1 cellular context compared by ENCODE assay signal in the genomic region with DNA sequence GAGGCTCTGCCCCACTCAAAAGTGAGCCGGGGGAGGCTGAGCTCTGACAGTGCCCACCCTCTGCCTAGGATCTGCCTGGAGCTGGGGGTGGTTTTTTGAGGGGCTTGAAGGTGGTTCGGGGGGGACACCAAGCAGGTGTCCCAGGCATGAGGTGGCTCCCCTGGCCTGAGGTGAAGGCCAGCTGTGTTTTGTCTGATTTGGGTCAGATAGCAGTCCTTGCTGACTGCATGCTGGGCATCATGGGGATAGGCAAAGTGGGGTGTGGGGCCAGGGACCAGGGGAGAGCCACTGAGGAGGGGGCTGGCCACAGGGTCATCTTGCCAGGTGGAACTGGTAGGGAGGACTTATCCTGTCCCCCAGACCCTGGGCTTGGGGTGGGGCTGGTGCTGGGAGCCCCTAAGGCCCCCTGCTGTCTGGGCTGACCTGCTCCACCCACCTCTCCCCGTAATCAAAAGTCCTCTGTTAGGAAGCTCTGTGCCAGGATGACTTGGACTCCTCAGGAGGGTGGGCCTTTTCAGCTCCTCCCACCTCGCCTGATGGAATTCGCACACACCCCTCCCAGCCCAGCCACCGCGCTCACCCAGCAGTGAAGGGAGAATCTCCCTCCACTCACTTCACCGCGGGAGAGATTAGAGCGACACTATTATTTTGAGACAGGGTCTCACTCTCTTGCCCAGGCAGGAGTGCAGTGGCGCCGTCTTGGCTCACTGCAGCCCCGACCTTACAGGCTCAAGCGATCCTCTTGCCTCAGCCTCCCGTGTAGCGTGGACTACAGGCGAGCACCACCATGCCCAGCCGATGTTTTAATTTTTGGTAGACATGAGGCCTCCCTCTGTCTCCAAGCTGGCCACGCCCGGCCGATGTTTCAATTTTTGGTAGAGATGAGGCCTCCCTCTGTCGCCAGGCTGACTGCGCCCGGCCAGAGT.
TF ChIP-seq lines count a peak whose summit lies in the region.

No MANE protein-coding gene starts in this region.

TF ChIP-seq in HepG2, 621 proteins besides CTCF, POLR2A, EP300 and RAD21 (continued from another document and continues in another):
- no peak for TF ChIP-seq ZNF629 (CRISPR knock-in tag; conservative IDR thresholded peaks at IDR 0.05)
- TF ChIP-seq ZNF879 (CRISPR knock-in tag; IDR thresholded peaks at IDR 0.05) = no peak
- no peak for TF ChIP-seq ZNF430 (CRISPR knock-in tag; IDR thresholded peaks at IDR 0.05)
- peak; percentile 62; the same call in 1 of the 2 replicates for TF ChIP-seq POLR2AphosphoS5 (IDR thresholded peaks at IDR 0.05; ENCODE audit: low read depth, low read length)
- peak; percentile 10 for TF ChIP-seq HNRNPLL (IDR thresholded peaks at IDR 0.05; ENCODE audit: low read depth, low read length, poor library complexity, severe bottlenecking)
- TF ChIP-seq TEAD2 (CRISPR knock-in tag; IDR thresholded peaks at IDR 0.05) = no peak
- TF ChIP-seq, protein P1, sequence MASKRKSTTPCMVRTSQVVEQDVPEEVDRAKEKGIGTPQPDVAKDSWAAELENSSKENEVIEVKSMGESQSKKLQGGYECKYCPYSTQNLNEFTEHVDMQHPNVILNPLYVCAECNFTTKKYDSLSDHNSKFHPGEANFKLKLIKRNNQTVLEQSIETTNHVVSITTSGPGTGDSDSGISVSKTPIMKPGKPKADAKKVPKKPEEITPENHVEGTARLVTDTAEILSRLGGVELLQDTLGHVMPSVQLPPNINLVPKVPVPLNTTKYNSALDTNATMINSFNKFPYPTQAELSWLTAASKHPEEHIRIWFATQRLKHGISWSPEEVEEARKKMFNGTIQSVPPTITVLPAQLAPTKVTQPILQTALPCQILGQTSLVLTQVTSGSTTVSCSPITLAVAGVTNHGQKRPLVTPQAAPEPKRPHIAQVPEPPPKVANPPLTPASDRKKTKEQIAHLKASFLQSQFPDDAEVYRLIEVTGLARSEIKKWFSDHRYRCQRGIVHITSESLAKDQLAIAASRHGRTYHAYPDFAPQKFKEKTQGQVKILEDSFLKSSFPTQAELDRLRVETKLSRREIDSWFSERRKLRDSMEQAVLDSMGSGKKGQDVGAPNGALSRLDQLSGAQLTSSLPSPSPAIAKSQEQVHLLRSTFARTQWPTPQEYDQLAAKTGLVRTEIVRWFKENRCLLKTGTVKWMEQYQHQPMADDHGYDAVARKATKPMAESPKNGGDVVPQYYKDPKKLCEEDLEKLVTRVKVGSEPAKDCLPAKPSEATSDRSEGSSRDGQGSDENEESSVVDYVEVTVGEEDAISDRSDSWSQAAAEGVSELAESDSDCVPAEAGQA (IDR thresholded peaks at IDR 0.05; ENCODE audit: low read depth) = no peak
- TF ChIP-seq, protein P1 (CRISPR knock-in tag; IDR thresholded peaks at IDR 0.05; ENCODE audit: borderline replicate concordance) = no peak
- TF ChIP-seq, protein P2, sequence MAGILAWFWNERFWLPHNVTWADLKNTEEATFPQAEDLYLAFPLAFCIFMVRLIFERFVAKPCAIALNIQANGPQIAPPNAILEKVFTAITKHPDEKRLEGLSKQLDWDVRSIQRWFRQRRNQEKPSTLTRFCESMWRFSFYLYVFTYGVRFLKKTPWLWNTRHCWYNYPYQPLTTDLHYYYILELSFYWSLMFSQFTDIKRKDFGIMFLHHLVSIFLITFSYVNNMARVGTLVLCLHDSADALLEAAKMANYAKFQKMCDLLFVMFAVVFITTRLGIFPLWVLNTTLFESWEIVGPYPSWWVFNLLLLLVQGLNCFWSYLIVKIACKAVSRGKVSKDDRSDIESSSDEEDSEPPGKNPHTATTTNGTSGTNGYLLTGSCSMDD (CRISPR knock-in tag; IDR thresholded peaks at IDR 0.05) = no peak
- no peak for TF ChIP-seq ZNF446 (CRISPR knock-in tag; IDR thresholded peaks at IDR 0.05)
- no peak for TF ChIP-seq ZNF234 (CRISPR knock-in tag; conservative IDR thresholded peaks at IDR 0.05)
- TF ChIP-seq TARDBP (CRISPR knock-in tag; IDR thresholded peaks at IDR 0.05) = peak; percentile 45; the same call in 1 of the 2 replicates
- TF ChIP-seq NONO (IDR thresholded peaks at IDR 0.05) = no peak
- TF ChIP-seq NONO (CRISPR knock-in tag; conservative IDR thresholded peaks at IDR 0.05) = no peak
- no peak for TF ChIP-seq NBN (conservative IDR thresholded peaks at IDR 0.05)
- TF ChIP-seq ZNF850 (CRISPR knock-in tag; conservative IDR thresholded peaks at IDR 0.05) = no peak
- TF ChIP-seq, protein P3, sequence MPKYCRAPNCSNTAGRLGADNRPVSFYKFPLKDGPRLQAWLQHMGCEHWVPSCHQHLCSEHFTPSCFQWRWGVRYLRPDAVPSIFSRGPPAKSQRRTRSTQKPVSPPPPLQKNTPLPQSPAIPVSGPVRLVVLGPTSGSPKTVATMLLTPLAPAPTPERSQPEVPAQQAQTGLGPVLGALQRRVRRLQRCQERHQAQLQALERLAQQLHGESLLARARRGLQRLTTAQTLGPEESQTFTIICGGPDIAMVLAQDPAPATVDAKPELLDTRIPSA (CRISPR knock-in tag; IDR thresholded peaks at IDR 0.05; ENCODE audit: borderline replicate concordance) = no peak
- TF ChIP-seq KDM4B (CRISPR knock-in tag; IDR thresholded peaks at IDR 0.05) = no peak
- TF ChIP-seq ZNF766 (CRISPR knock-in tag; IDR thresholded peaks at IDR 0.05; ENCODE audit: borderline replicate concordance) = 0 out of 2 replicates have a peak, but pooled peaks have one; percentile 19
- TF ChIP-seq, protein P4, sequence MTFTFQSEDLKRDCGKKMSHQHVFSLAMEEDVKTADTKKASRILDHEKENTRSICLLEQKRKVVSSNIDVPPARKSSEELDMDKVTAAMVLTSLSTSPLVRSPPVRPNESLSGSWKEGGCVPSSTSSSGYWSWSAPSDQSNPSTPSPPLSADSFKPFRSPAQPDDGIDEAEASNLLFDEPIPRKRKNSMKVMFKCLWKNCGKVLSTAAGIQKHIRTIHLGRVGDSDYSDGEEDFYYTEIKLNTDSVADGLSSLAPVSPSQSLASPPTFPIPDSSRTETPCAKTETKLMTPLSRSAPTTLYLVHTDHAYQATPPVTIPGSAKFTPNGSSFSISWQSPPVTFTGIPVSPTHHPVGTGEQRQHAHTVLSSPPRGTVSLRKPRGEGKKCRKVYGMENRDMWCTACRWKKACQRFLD (CRISPR knock-in tag; IDR thresholded peaks at IDR 0.05; ENCODE audit: borderline replicate concordance) = peak; percentile 28; the same call in 1 of the 2 replicates
- no peak for TF ChIP-seq SRF (IDR thresholded peaks at IDR 0.05; ENCODE audit: low read depth, low read length)
- peak; percentile 52; the same call in 1 of the 2 replicates for TF ChIP-seq ERF (CRISPR knock-in tag; IDR thresholded peaks at IDR 0.05)
- TF ChIP-seq ZFP82 (CRISPR knock-in tag; IDR thresholded peaks at IDR 0.05; ENCODE audit: borderline replicate concordance) = no peak
- TF ChIP-seq, protein P5, sequence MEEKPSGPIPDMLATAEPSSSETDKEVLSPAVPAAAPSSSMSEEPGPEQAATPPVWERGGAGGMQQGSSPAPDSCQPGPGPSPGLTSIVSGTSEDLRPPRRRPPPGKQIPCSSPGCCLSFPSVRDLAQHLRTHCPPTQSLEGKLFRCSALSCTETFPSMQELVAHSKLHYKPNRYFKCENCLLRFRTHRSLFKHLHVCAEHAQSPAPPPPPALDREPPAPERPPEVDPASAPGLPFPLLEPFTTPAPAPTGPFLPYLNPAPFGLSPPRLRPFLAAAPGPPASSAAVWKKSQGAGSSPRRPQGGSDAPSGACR (CRISPR knock-in tag; IDR thresholded peaks at IDR 0.05) = 0 out of 2 replicates have a peak, but pooled peaks have one; percentile 63
- TF ChIP-seq, protein P6, sequence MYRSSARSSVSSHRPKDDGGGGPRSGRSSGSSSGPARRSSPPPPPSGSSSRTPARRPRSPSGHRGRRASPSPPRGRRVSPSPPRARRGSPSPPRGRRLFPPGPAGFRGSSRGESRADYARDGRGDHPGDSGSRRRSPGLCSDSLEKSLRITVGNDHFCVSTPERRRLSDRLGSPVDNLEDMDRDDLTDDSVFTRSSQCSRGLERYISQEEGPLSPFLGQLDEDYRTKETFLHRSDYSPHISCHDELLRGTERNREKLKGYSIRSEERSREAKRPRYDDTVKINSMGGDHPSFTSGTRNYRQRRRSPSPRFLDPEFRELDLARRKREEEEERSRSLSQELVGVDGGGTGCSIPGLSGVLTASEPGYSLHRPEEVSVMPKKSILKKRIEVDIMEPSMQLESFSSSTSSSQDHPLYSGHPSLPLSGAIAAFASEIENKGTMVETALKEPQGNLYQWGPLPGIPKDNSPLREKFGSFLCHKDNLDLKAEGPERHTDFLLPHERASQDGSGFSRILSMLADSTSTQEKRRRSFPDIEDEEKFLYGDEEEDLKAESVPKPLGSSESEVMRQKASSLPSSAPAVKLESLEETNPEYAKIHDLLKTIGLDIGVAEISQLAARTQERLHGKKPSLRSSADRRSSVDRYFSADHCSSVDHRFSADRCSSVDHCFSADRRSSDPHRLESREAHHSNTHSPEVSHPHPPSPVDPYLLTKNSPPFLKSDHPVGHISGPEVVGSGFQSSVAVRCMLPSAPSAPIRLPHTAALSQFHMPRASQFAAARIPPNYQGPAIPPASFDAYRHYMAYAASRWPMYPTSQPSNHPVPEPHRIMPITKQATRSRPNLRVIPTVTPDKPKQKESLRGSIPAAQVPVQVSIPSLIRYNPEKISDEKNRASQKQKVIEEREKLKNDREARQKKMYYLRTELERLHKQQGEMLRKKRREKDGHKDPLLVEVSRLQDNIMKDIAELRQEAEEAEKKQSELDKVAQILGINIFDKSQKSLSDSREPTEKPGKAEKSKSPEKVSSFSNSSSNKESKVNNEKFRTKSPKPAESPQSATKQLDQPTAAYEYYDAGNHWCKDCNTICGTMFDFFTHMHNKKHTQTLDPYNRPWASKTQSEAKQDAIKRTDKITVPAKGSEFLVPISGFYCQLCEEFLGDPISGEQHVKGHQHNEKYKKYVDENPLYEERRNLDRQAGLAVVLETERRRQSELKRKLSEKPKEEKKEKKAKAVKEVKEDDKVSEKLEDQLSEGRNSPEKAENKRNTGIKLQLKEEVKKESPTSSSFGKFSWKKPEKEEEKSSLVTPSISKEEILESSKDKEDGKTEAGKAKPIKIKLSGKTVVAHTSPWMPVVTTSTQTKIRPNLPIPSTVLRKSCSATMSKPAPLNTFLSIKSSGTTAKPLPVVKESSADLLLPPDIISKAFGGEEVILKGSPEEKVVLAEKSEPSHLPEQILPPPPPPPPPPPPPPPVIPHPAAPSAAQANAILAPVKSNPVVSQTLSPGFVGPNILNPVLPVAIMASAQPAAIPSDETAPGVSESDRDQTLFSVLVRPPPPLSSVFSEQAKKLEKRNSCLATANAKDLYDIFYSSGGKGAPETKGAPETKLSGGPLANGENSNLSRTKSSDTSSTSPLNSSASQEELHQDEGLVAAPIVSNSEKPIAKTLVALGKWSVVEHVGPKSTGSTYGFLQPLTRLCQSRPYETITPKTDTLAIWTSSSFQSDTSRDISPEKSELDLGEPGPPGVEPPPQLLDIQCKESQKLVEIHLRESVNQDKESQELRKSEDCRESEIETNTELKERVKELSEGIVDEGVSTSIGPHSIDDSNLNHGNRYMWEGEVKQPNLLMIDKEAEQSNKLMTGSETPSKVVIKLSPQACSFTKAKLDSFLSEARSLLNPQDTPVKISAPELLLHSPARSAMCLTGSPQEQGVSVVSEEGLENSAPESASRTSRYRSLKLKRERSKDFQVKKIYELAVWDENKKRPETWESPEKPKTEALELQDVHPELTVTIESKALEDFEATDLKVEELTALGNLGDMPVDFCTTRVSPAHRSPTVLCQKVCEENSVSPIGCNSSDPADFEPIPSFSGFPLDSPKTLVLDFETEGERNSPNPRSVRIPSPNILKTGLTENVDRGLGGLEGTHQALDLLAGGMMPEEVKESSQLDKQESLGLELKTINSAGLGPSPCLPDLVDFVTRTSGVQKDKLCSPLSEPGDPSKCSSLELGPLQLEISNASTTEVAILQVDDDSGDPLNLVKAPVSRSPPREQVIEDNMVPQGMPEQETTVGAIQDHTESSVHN (CRISPR knock-in tag; IDR thresholded peaks at IDR 0.05) = no peak; the same call in 1 of the 2 replicates
- TF ChIP-seq MZF1 (CRISPR knock-in tag; IDR thresholded peaks at IDR 0.05; ENCODE audit: borderline replicate concordance) = no peak
- TF ChIP-seq FOXK1 (CRISPR knock-in tag; IDR thresholded peaks at IDR 0.05; ENCODE audit: borderline replicate concordance, low read depth) = no peak
- TF ChIP-seq, protein P7, sequence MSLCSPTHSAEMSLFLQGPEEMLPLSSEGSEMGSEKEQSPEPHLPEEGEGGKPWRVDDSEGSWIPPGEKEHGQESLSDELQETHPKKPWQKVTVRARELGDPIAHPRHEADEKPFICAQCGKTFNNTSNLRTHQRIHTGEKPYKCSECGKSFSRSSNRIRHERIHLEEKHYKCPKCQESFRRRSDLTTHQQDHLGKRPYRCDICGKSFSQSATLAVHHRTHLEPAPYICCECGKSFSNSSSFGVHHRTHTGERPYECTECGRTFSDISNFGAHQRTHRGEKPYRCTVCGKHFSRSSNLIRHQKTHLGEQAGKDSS (CRISPR knock-in tag; IDR thresholded peaks at IDR 0.05; ENCODE audit: borderline replicate concordance, low read depth) = 0 out of 2 replicates have a peak, but pooled peaks have one; percentile 77
- 0 out of 2 replicates have a peak, but pooled peaks have one; percentile 25 for TF ChIP-seq HOXA5 (CRISPR knock-in tag; IDR thresholded peaks at IDR 0.05)
- no peak for TF ChIP-seq ZNF335 (CRISPR knock-in tag; IDR thresholded peaks at IDR 0.05)
